Comparison of ENCODE assay signal across 13 cellular contexts in genomic region chr3:99505200-99505599, GRCh38.
DNase-seq lines count a peak whose midpoint lies in the region; ATAC-seq and TF ChIP-seq lines count a peak whose summit lies in the region.
"Had no signal": no experiment of that assay in that cellular context is flagged by ENCODE, and none has a peak within 500 bp of the region (broad histone marks: within the 10 kb centered on the region; RNA-seq: fewer than 3 reads in every experiment).

No MANE protein-coding gene starts in this region.

- ATAC-seq in GM21423 (IDR thresholded peaks at IDR 0.05; ENCODE audit: unreplicated experiment) (peak; percentile 43), HG03378 (IDR thresholded peaks at IDR 0.05; ENCODE audit: unreplicated experiment) (peak; percentile 35)

- H3K4me3 ChIP-seq in coronary artery: no peak overlapping the region
- H3K4me3 ChIP-seq in dorsolateral prefrontal cortex: no peak overlapping the region
- H3K4me3 ChIP-seq: mucosa of descending colon, upper lobe of right lung had no signal

- intact Hi-C loops in dorsolateral prefrontal cortex (cut with DNase I): no loop called here

- no peaks in the 10 kb centered on the region for H3K27me3 ChIP-seq in dorsolateral prefrontal cortex
- H3K27me3 ChIP-seq: upper lobe of right lung had no signal

- TF ChIP-seq CTCF in coronary artery (IDR thresholded peaks at IDR 0.05): no peak
- no peak for TF ChIP-seq CTCF in dorsolateral prefrontal cortex (IDR thresholded peaks at IDR 0.05 in 54 of 56, conservative IDR thresholded peaks at IDR 0.05 in 2 of 56; ENCODE audit: low read depth in 1 of 56, partially characterized antibody in 56 of 56)

- peak; percentile 17 for DNase-seq in EL
- DNase-seq in coronary artery (ENCODE audit: low spot score): no peak
- no peak for DNase-seq in NCI-H2107 (lab: John Stamatoyannopoulos, UW)
- no peak for DNase-seq in dorsolateral prefrontal cortex
- no peak for DNase-seq in NK-92 treated with Interleukin-12 subunit alpha and Interleukin-12 subunit beta, amount 100 ng/mL, for 24 hours (lab: John Stamatoyannopoulos, UW)
- DNase-seq in GOT3 (lab: John Stamatoyannopoulos, UW): no peak
- DNase-seq: endodermal cell, H7, NCI-H187 treated with DMSO at 0.1 percent for 48 hours, upper lobe of right lung had no signal

- peak overlapping the region; percentile 36 to 57 for H3K27ac ChIP-seq in coronary artery
- H3K27ac ChIP-seq in dorsolateral prefrontal cortex: no peak overlapping the region
- H3K27ac ChIP-seq: upper lobe of right lung had no signal

Comparison
In these comparisons a context has a peak if more than half of its experiments do, and no peak if none do; other contexts are left out.
1. H3K27ac ChIP-seq: peak in coronary artery (2 of 2); none in dorsolateral prefrontal cortex (0 of 59).